2 cellular contexts compared by ENCODE assay signal in genomic region chr15:90644526-90644925, GRCh38.
TF ChIP-seq lines count a peak whose summit lies in the region.

No MANE protein-coding gene starts in this region.

TF ChIP-seq in K562, 482 proteins besides CTCF, POLR2A, EP300 and RAD21:
- TF ChIP-seq NCOA4 (IDR thresholded peaks at IDR 0.05; ENCODE audit: partially characterized antibody) (no peak), SMARCA4 (IDR thresholded peaks at IDR 0.05) (no peak), CXXC5 (CRISPR knock-in tag; IDR thresholded peaks at IDR 0.05) (no peak), ZNF311 (CRISPR knock-in tag; IDR thresholded peaks at IDR 0.05) (no peak), ZKSCAN1 (IDR thresholded peaks at IDR 0.05; ENCODE audit: low read depth, low read length) (no peak), CGGBP1 (CRISPR knock-in tag; IDR thresholded peaks at IDR 0.05) (no peak), MAFG (tag; conservative IDR thresholded peaks at IDR 0.05) (no peak), MAZ (CRISPR knock-in tag; conservative IDR thresholded peaks at IDR 0.05 in 1 of 2, IDR thresholded peaks at IDR 0.05 in 1 of 2) (no peak), ATF3 (IDR thresholded peaks at IDR 0.05) (no peak), ATF3 (CRISPR knock-in tag; conservative IDR thresholded peaks at IDR 0.05) (no peak), HNRNPLL (IDR thresholded peaks at IDR 0.05; ENCODE audit: low read depth, low read length, poor library complexity, severe bottlenecking) (no peak), ZSCAN32 (CRISPR knock-in tag; IDR thresholded peaks at IDR 0.05) (no peak), PTBP1 (IDR thresholded peaks at IDR 0.05; ENCODE audit: low read depth, low read length) (no peak), ZNF133 (CRISPR knock-in tag; IDR thresholded peaks at IDR 0.05) (no peak), XRCC3 (IDR thresholded peaks at IDR 0.05) (no peak), PURB (CRISPR knock-in tag; IDR thresholded peaks at IDR 0.05; ENCODE audit: low read depth) (no peak), SMAD4 (CRISPR knock-in tag; conservative IDR thresholded peaks at IDR 0.05) (no peak), HLTF (IDR thresholded peaks at IDR 0.05) (no peak)
- TF ChIP-seq, protein P1, sequence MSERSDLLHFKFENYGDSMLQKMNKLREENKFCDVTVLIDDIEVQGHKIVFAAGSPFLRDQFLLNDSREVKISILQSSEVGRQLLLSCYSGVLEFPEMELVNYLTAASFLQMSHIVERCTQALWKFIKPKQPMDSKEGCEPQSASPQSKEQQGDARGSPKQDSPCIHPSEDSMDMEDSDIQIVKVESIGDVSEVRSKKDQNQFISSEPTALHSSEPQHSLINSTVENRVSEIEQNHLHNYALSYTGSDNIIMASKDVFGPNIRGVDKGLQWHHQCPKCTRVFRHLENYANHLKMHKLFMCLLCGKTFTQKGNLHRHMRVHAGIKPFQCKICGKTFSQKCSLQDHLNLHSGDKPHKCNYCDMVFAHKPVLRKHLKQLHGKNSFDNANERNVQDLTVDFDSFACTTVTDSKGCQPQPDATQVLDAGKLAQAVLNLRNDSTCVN (CRISPR knock-in tag; IDR thresholded peaks at IDR 0.05), result no peak
- TF ChIP-seq, protein P2, sequence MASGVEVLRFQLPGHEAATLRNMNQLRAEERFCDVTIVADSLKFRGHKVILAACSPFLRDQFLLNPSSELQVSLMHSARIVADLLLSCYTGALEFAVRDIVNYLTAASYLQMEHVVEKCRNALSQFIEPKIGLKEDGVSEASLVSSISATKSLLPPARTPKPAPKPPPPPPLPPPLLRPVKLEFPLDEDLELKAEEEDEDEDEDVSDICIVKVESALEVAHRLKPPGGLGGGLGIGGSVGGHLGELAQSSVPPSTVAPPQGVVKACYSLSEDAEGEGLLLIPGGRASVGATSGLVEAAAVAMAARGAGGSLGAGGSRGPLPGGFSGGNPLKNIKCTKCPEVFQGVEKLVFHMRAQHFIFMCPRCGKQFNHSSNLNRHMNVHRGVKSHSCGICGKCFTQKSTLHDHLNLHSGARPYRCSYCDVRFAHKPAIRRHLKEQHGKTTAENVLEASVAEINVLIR (CRISPR knock-in tag; IDR thresholded peaks at IDR 0.05), result no peak

TF ChIP-seq in SK-N-SH, 30 proteins besides CTCF, POLR2A, EP300 and RAD21:
- no peak for TF ChIP-seq FOSL2 (IDR thresholded peaks at IDR 0.05; ENCODE audit: borderline replicate concordance, low read depth)
- TF ChIP-seq, protein P3, sequence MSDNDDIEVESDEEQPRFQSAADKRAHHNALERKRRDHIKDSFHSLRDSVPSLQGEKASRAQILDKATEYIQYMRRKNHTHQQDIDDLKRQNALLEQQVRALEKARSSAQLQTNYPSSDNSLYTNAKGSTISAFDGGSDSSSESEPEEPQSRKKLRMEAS (IDR thresholded peaks at IDR 0.05; ENCODE audit: low read depth), result no peak
- TF ChIP-seq USF1 (IDR thresholded peaks at IDR 0.05; ENCODE audit: borderline replicate concordance, low read depth), result no peak
- TF ChIP-seq ELF1 (IDR thresholded peaks at IDR 0.05), result no peak
- TF ChIP-seq EZH2phosphoT487 (IDR thresholded peaks at IDR 0.05; ENCODE audit: borderline replicate concordance, low read depth), result no peak
- no peak for TF ChIP-seq FOXM1 (IDR thresholded peaks at IDR 0.05; ENCODE audit: low read depth)
- no peak for TF ChIP-seq YY1 (IDR thresholded peaks at IDR 0.05; ENCODE audit: low read depth)
- no peak for TF ChIP-seq NRF1 (IDR thresholded peaks at IDR 0.05; ENCODE audit: low read depth, low read length)
